26 cellular contexts compared by ENCODE assay signal in genomic region chr7:30313793-30314192, GRCh38. TPM values are rescaled to one million over a fixed set of nuclear protein-coding genes. Genes with fewer than 3 reads are reported as not detected.
DNase-seq lines count a peak whose midpoint lies in the region; ATAC-seq, FAIRE-seq and TF ChIP-seq lines count a peak whose summit lies in the region.
"Had no signal": no experiment of that assay in that cellular context is flagged by ENCODE, and none has a peak within 500 bp of the region (broad histone marks: within the 10 kb centered on the region; RNA-seq: fewer than 3 reads in every experiment).

No MANE protein-coding gene starts in this region.

- peak overlapping the region; percentile 5 for H3K4ac ChIP-seq in trophoblast cell (ENCODE audit: low read depth, low read length)

- no peak overlapping the region for H2AFZ ChIP-seq in trophoblast cell (ENCODE audit: insufficient read depth, low read length, poor library complexity)

- H3K36me3 ChIP-seq in CD4-positive, alpha-beta memory T cell (ENCODE audit: insufficient read depth, low read length): no peaks in the 10 kb centered on the region
- H3K36me3 ChIP-seq in SK-N-MC (ENCODE audit: insufficient read depth, low read length): no peaks in the 10 kb centered on the region
- H3K36me3 ChIP-seq in endocrine pancreas (ENCODE audit: control insufficient read depth, insufficient read depth, low read length): no peaks in the 10 kb centered on the region
- H3K36me3 ChIP-seq in trophoblast cell (ENCODE audit: control insufficient read depth in 1 of 2, insufficient read depth in 2 of 2, low read length in 2 of 2): no peaks in the 10 kb centered on the region
- no peaks in the 10 kb centered on the region for H3K36me3 ChIP-seq in pancreas
- H3K36me3 ChIP-seq in SJCRH30: no peaks in the 10 kb centered on the region
- H3K36me3 ChIP-seq: BE2C had no signal

- no peak overlapping the region for H2BK12ac ChIP-seq in trophoblast cell (ENCODE audit: low read length)

- no peak overlapping the region for H3K18ac ChIP-seq in trophoblast cell (ENCODE audit: low read length)

- no peak overlapping the region for H3K4me2 ChIP-seq in trophoblast cell (ENCODE audit: low read length)

- H4K91ac ChIP-seq in trophoblast cell (ENCODE audit: low read depth, low read length): no peak overlapping the region

- H3K4me3 ChIP-seq in CD4-positive, alpha-beta memory T cell (ENCODE audit: low read length in 2 of 2): no peak overlapping the region
- H3K4me3 ChIP-seq in SK-N-MC (no peak overlapping the region), endocrine pancreas (ENCODE audit: control insufficient read depth, insufficient read depth, low read length) (peak overlapping the region; percentile 43), trophoblast cell (ENCODE audit: low read depth, low read length) (no peak overlapping the region), pancreas (no peak overlapping the region), SJCRH30 (no peak overlapping the region)

- no peak for FAIRE-seq in pancreas (lab: Jason Lieb, UNC)

- intact Hi-C loops in CD4-positive, alpha-beta memory T cell (cut with micrococcal nuclease): loop anchor here (5.0 kb wide), 1 partner anchor 34 kb away; no protein-coding TSS in a partner anchor
- intact Hi-C loops in pancreas (cut with DNase I): no loop called here

- no peak overlapping the region for H4K12ac ChIP-seq in trophoblast cell (ENCODE audit: low read depth, low read length)

- H4K8ac ChIP-seq in trophoblast cell (ENCODE audit: low read depth, low read length): no peak overlapping the region

- no CpG with 5 or more reads among the region's 5 CpGs for WGBS in trophoblast cell (ENCODE audit: extremely low coverage, insufficient coverage, insufficient read length)
- 60 to 61% methylated on average over 5 of the region's 5 CpGs for WGBS in pancreas, 2 donors

- no peak overlapping the region for H2BK5ac ChIP-seq in trophoblast cell (ENCODE audit: low read depth, low read length, poor library complexity)

- ATAC-seq in pancreas: no peak
- ATAC-seq: HCT116 had no signal

- no peaks in the 10 kb centered on the region for H3K27me3 ChIP-seq in CD4-positive, alpha-beta memory T cell (ENCODE audit: insufficient read depth, low read length)
- H3K27me3 ChIP-seq in endocrine pancreas (ENCODE audit: control insufficient read depth, insufficient read depth, low read length) (no peaks in the 10 kb centered on the region), trophoblast cell (ENCODE audit: insufficient read depth, low read length) (no peaks in the 10 kb centered on the region), pancreas (no peaks in the 10 kb centered on the region), SJCRH30 (no peaks in the 10 kb centered on the region)
- H3K27me3 ChIP-seq: BE2C had no signal

- no peak for DNase-seq in CD4-positive, alpha-beta memory T cell
- DNase-seq in SK-N-MC (ENCODE audit: low read depth, low spot score) (no peak), trophoblast cell (no peak), NK-92 (lab: John Stamatoyannopoulos, UW; ENCODE audit: unreplicated experiment) (no peak), pancreas (no peak), SJCRH30 (no peak)
- DNase-seq in stimulated activated CD8-positive, alpha-beta memory T cell treated with anti-CD3 and anti-CD28 coated beads, Interleukin-4, amount 100 ng/mL, for 48 hours: no peak
- DNase-seq: 8988T, ACHN, BE2C, Calu3, DMS79 treated with DMSO at 0.1 percent for 48 hours, GF-D8, NCI-H1092, NCI-H1417 treated with DMSO at 0.1 percent for 48 hours, NCI-H1694 treated with DMSO at 0.1 percent for 48 hours, NCI-H2081 treated with DMSO at 0.1 percent for 48 hours, NCI-H2171, NCI-H226, NCI-H510A, NCI-H69, Right ventricle myocardium superior, RPMI8226 had no signal

- no peaks in the 10 kb centered on the region for H3K79me1 ChIP-seq in trophoblast cell (ENCODE audit: low read length)

- peaks cover 55 to 76% (median 66%) of the 10 kb centered on the region in 4 donors for H3K4me1 Mint-ChIP-seq in CD4-positive, alpha-beta memory T cell

- no peaks in the 10 kb centered on the region for H3K36me3 Mint-ChIP-seq in CD4-positive, alpha-beta memory T cell

- H3K14ac ChIP-seq in trophoblast cell (ENCODE audit: low read length): no peak overlapping the region

- H2BK120ac ChIP-seq in trophoblast cell (ENCODE audit: insufficient read depth, low read length, poor library complexity): no peak overlapping the region

- no peak overlapping the region for H2AK5ac ChIP-seq in trophoblast cell (ENCODE audit: low read length)

- no peak for TF ChIP-seq CTCF in pancreas (IDR thresholded peaks at IDR 0.05)

- H3K9me3 Mint-ChIP-seq in CD4-positive, alpha-beta memory T cell: no peaks in the 10 kb centered on the region

- H3K4me3 Mint-ChIP-seq in CD4-positive, alpha-beta memory T cell: peak overlapping the region in 2 of 8 donors; percentile 13 to 17
- H3K4me3 Mint-ChIP-seq: CD14-positive monocyte had no signal

- no peaks in the 10 kb centered on the region for H3K9me3 ChIP-seq in CD4-positive, alpha-beta memory T cell (ENCODE audit: control insufficient read depth in 1 of 2, low read length in 2 of 2)
- H3K9me3 ChIP-seq in SK-N-MC (ENCODE audit: low read depth, low read length): no peaks in the 10 kb centered on the region
- no peaks in the 10 kb centered on the region for H3K9me3 ChIP-seq in endocrine pancreas (ENCODE audit: control insufficient read depth, low read length)
- no peaks in the 10 kb centered on the region for H3K9me3 ChIP-seq in trophoblast cell (ENCODE audit: insufficient read depth, low read depth, low read length)
- H3K9me3 ChIP-seq in pancreas: no peaks in the 10 kb centered on the region
- H3K9me3 ChIP-seq in SJCRH30 (replicated peaks): 0 out of 2 replicates have a peak, but pooled peaks cover 3% of the 10 kb centered on the region
- H3K9me3 ChIP-seq: BE2C had no signal

- H3K9ac ChIP-seq in SK-N-MC (ENCODE audit: insufficient read length) (no peak overlapping the region), endocrine pancreas (ENCODE audit: control insufficient read depth, insufficient read depth, low read length) (no peak overlapping the region), trophoblast cell (ENCODE audit: low read length) (no peak overlapping the region)

- CTCF ChIA-PET in CD4-positive, alpha-beta memory T cell (lab: Charles Lee; ENCODE audit: partially characterized antibody): interaction anchor here (1.2 to 3.9 kb wide), 3 partner anchors 9 to 35 kb away, joined by 3 to 11 read pairs (median 5); no protein-coding TSS in a partner anchor

- peaks cover 55% of the 10 kb centered on the region for H3K4me1 ChIP-seq in CD4-positive, alpha-beta memory T cell (ENCODE audit: insufficient read depth, low read length)
- H3K4me1 ChIP-seq in endocrine pancreas (ENCODE audit: control insufficient read depth, insufficient read depth, low read length): peaks cover 14% of the 10 kb centered on the region
- peaks cover 9 to 12% of the 10 kb centered on the region in 2 experiments for H3K4me1 ChIP-seq in trophoblast cell (ENCODE audit: control insufficient read depth in 1 of 2, insufficient read depth in 2 of 2, low read length in 2 of 2)
- peaks cover 0 to 16% (median 5%) of the 10 kb centered on the region in 3 donors for H3K4me1 ChIP-seq in pancreas
- no peaks in the 10 kb centered on the region for H3K4me1 ChIP-seq in SJCRH30
- H3K4me1 ChIP-seq: BE2C had no signal

- H3K27ac ChIP-seq in CD4-positive, alpha-beta memory T cell (ENCODE audit: low read depth, low read length): no peak overlapping the region
- H3K27ac ChIP-seq in SK-N-MC: peak overlapping the region; percentile 26; the same call in 1 of the 2 replicates
- H3K27ac ChIP-seq in trophoblast cell (ENCODE audit: low read depth, low read length): no peak overlapping the region
- no peak overlapping the region for H3K27ac ChIP-seq in pancreas
- H3K27ac ChIP-seq in SJCRH30: no peak overlapping the region

- POLR2A ChIA-PET in CD4-positive, alpha-beta memory T cell (lab: Charles Lee; ENCODE audit: partially characterized antibody): interaction anchor here (1.1 to 2.0 kb wide), 3 partner anchors 9 to 28 kb away, joined by 3 to 8 read pairs (median 3); no protein-coding TSS in a partner anchor

- H3K23ac ChIP-seq in trophoblast cell (ENCODE audit: low read length): no peak overlapping the region

- H3K79me2 ChIP-seq in trophoblast cell (ENCODE audit: control insufficient read depth, insufficient read depth, low read length, poor library complexity): peaks cover 8% of the 10 kb centered on the region

- H3K27ac Mint-ChIP-seq in CD4-positive, alpha-beta memory T cell: peak overlapping the region in 4 of 7 donors; percentile 28 to 72 (median 30)

- no peaks in the 10 kb centered on the region for H3K27me3 Mint-ChIP-seq in CD4-positive, alpha-beta memory T cell

RNA-seq across cellular contexts. Expression of gene ZNRF2, which starts 29.4 kb away (rescaled TPM):
- total RNA-seq in CD4-positive, alpha-beta memory T cell: 10 to 100 TPM; 37.3 to 39.4 TPM
- polyA plus RNA-seq in CD4-positive, alpha-beta memory T cell: 1 to 10 TPM in 1 of 2 donors, under 1 TPM in 1; 0.59 to 3.5 TPM
- 16.3 and 17.2 TPM in 2 replicates for polyA plus RNA-seq in trophoblast cell (2013)
- total RNA-seq in pancreas: 10 to 100 TPM in 5 of 6 donors, 1 to 10 TPM in 1; 9.9 to 17.1 (median 11.8) TPM
- 1 to 10 TPM; 4.9 to 7.6 TPM for polyA plus RNA-seq in pancreas
- 31.1 and 35.2 TPM in 2 replicates for total RNA-seq in SJCRH30 (2014; rRNA removed; shearing (Covaris generic))
